Comparison of ENCODE assay signal across 2 cellular contexts in genomic region chr12:40032433-40033259, GRCh38.
TF ChIP-seq lines count a peak whose summit lies in the region.

No MANE protein-coding gene starts in this region.

TF ChIP-seq in liver, 16 proteins besides CTCF, POLR2A, EP300 and RAD21 (continued from another document):
- TF ChIP-seq REST (IDR thresholded peaks at IDR 0.05) (no peak), GABPA (IDR thresholded peaks at IDR 0.05 in 1 of 2, conservative IDR thresholded peaks at IDR 0.05 in 1 of 2) (no peak), NR2F2 (IDR thresholded peaks at IDR 0.05) (no peak), HNF4G (IDR thresholded peaks at IDR 0.05) (no peak), FOXA2 (IDR thresholded peaks at IDR 0.05) (no peak), EGR1 (IDR thresholded peaks at IDR 0.05; ENCODE audit: low read depth in 2 of 2) (no peak), HNF4A (conservative IDR thresholded peaks at IDR 0.05) (no peak)

TF ChIP-seq in HepG2, 621 proteins besides CTCF, POLR2A, EP300 and RAD21 (continued from another document):
- no peak for TF ChIP-seq RORA (CRISPR knock-in tag; IDR thresholded peaks at IDR 0.05)
- no peak for TF ChIP-seq ZNF563 (CRISPR knock-in tag; IDR thresholded peaks at IDR 0.05)
- TF ChIP-seq JUND (CRISPR knock-in tag; IDR thresholded peaks at IDR 0.05), result no peak
